ENCODE assay signal across 21 cellular contexts in genomic region chr7:27177795-27178320, GRCh38. TPM values are rescaled to one million over a fixed set of nuclear protein-coding genes. Genes with fewer than 3 reads are reported as not detected.
DNase-seq lines count a peak whose midpoint lies in the region; TF ChIP-seq lines count a peak whose summit lies in the region.
"Had no signal": no experiment of that assay in that cellular context is flagged by ENCODE, and none has a peak within 500 bp of the region (broad histone marks: within the 10 kb centered on the region; RNA-seq: fewer than 3 reads in every experiment).

No MANE protein-coding gene starts in this region.

- peak overlapping the region; percentile 78 for H3K4me3 ChIP-seq in skeletal muscle cell (ENCODE audit: low read depth, low read length)
- H3K4me3 ChIP-seq: gastroesophageal sphincter had no signal

- H3K36me3 Mint-ChIP-seq in chondrocyte (ENCODE audit: low read depth): peaks cover 12% of the 10 kb centered on the region
- H3K36me3 Mint-ChIP-seq: memory B cell had no signal

- DNase-seq in Caki2 (ENCODE audit: low read depth): peak; percentile 34
- peak; percentile 53 for DNase-seq in NCI-H82 treated with DMSO at 0.1 percent for 48 hours (lab: John Stamatoyannopoulos, UW; ENCODE audit: unreplicated experiment)
- peak; percentile 15 for DNase-seq in islet precursor cell
- DNase-seq in skeletal muscle cell (ENCODE audit: low read depth): no peak
- no peak for DNase-seq in pons (ENCODE audit: low spot score)
- DNase-seq in NCI-H146 treated with DMSO at 0.1 percent for 48 hours (lab: John Stamatoyannopoulos, UW; ENCODE audit: unreplicated experiment): no peak
- no peak for DNase-seq in chondrocyte (ENCODE audit: low spot score)
- no peak for DNase-seq in KBM-7
- DNase-seq: ACHN; activated CD4-positive, alpha-beta T cell treated with anti-CD3 and anti-CD28 coated beads for 48 hours; COR-L47; effector memory CD8-positive, alpha-beta T cell; GDM1; MV-4-11; nucleus accumbens had no signal

- H3K27me3 Mint-ChIP-seq in chondrocyte (ENCODE audit: low read depth): peaks cover 71% of the 10 kb centered on the region

- H3K27ac Mint-ChIP-seq in chondrocyte (ENCODE audit: unreplicated experiment): no peak overlapping the region
- H3K27ac Mint-ChIP-seq: activated naive CD8-positive, alpha-beta T cell treated with anti-CD3 and anti-CD28 coated beads, Interleukin-2, amount 10 ng/mL, durations not matched to agents 7 days and 5 days; effector memory CD8-positive, alpha-beta T cell; memory B cell; T-helper 2 cell treated with Interferon-gamma antibody and Interleukin-4, amounts not matched to agents 5 μg/mL and 100 μg/mL, for 36 hours had no signal

- peaks cover 11% of the 10 kb centered on the region for H3K4me1 Mint-ChIP-seq in chondrocyte (ENCODE audit: low read depth)

- no peak overlapping the region for H3K4me3 Mint-ChIP-seq in chondrocyte (ENCODE audit: unreplicated experiment)
- H3K4me3 Mint-ChIP-seq: activated naive CD8-positive, alpha-beta T cell treated with anti-CD3 and anti-CD28 coated beads, Interleukin-2, amount 10 ng/mL, durations not matched to agents 7 days and 5 days; effector memory CD8-positive, alpha-beta T cell; memory B cell; T-helper 2 cell treated with Interferon-gamma antibody and Interleukin-4, amounts not matched to agents 5 μg/mL and 100 μg/mL, for 36 hours had no signal

- no peak for TF ChIP-seq CTCF in chondrocyte (IDR thresholded peaks at IDR 0.05)

- no peaks in the 10 kb centered on the region for H3K9me3 Mint-ChIP-seq in chondrocyte (ENCODE audit: low read depth)
- H3K9me3 Mint-ChIP-seq: activated naive CD8-positive, alpha-beta T cell treated with anti-CD3 and anti-CD28 coated beads, Interleukin-2, amount 10 ng/mL, durations not matched to agents 7 days and 5 days; effector memory CD8-positive, alpha-beta T cell; memory B cell; T-helper 2 cell treated with Interferon-gamma antibody and Interleukin-4, amounts not matched to agents 5 μg/mL and 100 μg/mL, for 36 hours had no signal

- in situ Hi-C loops in Caki2 (cut with HindIII; ENCODE audit: low pct_unique_long_range_greater_than_20kb, low sequenced_read_pairs) (no loop called here), KBM-7 (cut with MboI; ENCODE audit: low pct_unique_long_range_greater_than_20kb, low sequenced_read_pairs) (loop anchor here (25.0 kb wide), 1 partner anchor 816 kb away; no protein-coding TSS in a partner anchor)

RNA-seq across cellular contexts. Expression of gene HOXA10, which starts 3.7 kb away (rescaled TPM):
- total RNA-seq in Caki2 (2014; rRNA removed; shearing (Covaris generic); ENCODE audit: low replicate concordance): 22.1 and 31.5 TPM in 2 replicates
- 0.12 to 0.21 TPM in 2 of 3 replicates, not detected in the other for total RNA-seq in chondrocyte
- total RNA-seq: activated naive CD8-positive, alpha-beta T cell treated with anti-CD3 and anti-CD28 coated beads, Interleukin-2, amount 10 ng/mL, durations not matched to agents 7 days and 5 days; Right ventricle myocardium inferior; temporal lobe had no signal

RNA-seq across cellular contexts. Expression of gene HOXA11, which starts 7.2 kb away (rescaled TPM):
- not detected in 2 replicates for total RNA-seq in Caki2 (2014; rRNA removed; shearing (Covaris generic); ENCODE audit: low replicate concordance)
- total RNA-seq in chondrocyte: not detected in 3 replicates
- total RNA-seq: activated naive CD8-positive, alpha-beta T cell treated with anti-CD3 and anti-CD28 coated beads, Interleukin-2, amount 10 ng/mL, durations not matched to agents 7 days and 5 days; Right ventricle myocardium inferior; temporal lobe had no signal

RNA-seq across cellular contexts. Expression of gene HOXA9, which starts 12.5 kb away (rescaled TPM):
- 46.9 and 62.2 TPM in 2 replicates for total RNA-seq in Caki2 (2014; rRNA removed; shearing (Covaris generic); ENCODE audit: low replicate concordance)
- not detected in 3 replicates for total RNA-seq in chondrocyte
- total RNA-seq: activated naive CD8-positive, alpha-beta T cell treated with anti-CD3 and anti-CD28 coated beads, Interleukin-2, amount 10 ng/mL, durations not matched to agents 7 days and 5 days; Right ventricle myocardium inferior had no signal

RNA-seq across cellular contexts. Expression of gene HOXA7, which starts 21.4 kb away (rescaled TPM):
- total RNA-seq in Caki2 (2014; rRNA removed; shearing (Covaris generic); ENCODE audit: low replicate concordance): 5.1 TPM in 1 of 2 replicates, not detected in the other
- total RNA-seq in chondrocyte: not detected in 3 replicates
- total RNA-seq: activated naive CD8-positive, alpha-beta T cell treated with anti-CD3 and anti-CD28 coated beads, Interleukin-2, amount 10 ng/mL, durations not matched to agents 7 days and 5 days; Right ventricle myocardium inferior; temporal lobe had no signal

RNA-seq across cellular contexts. Expression of gene HOXA13, which starts 22.0 kb away (rescaled TPM):
- total RNA-seq in Caki2 (2014; rRNA removed; shearing (Covaris generic); ENCODE audit: low replicate concordance): 0.70 and 1.2 TPM in 2 replicates
- not detected in 3 replicates for total RNA-seq in chondrocyte
- total RNA-seq: activated naive CD8-positive, alpha-beta T cell treated with anti-CD3 and anti-CD28 coated beads, Interleukin-2, amount 10 ng/mL, durations not matched to agents 7 days and 5 days; Right ventricle myocardium inferior; temporal lobe had no signal

Comparison
In these comparisons a context has a peak if more than half of its experiments do, and no peak if none do; other contexts are left out.
1. DNase-seq: peak in Caki2 (single experiment), NCI-H82 treated with DMSO at 0.1 percent for 48 hours (single experiment) and islet precursor cell (single experiment); none in skeletal muscle cell (single experiment), pons (single experiment), NCI-H146 treated with DMSO at 0.1 percent for 48 hours (single experiment), chondrocyte (single experiment) and KBM-7 (single experiment).
2. RNA of gene HOXA10, which starts 3.7 kb away (total RNA-seq): 22.1 to 31.5 TPM in Caki2; 0.12 to 0.21 TPM in chondrocyte; every median in the first group is over 10 times any median in the second.
3. RNA of gene HOXA9, which starts 12.5 kb away (total RNA-seq): 46.9 to 62.2 TPM in Caki2; not detected in chondrocyte; every median in the first group is over 10 times any median in the second.